ENCODE assay signal across 6 cellular contexts in genomic region chr1:42815938-42816599, GRCh38. TPM values are rescaled to one million over a fixed set of nuclear protein-coding genes. Genes with fewer than 3 reads are reported as not detected.
DNase-seq lines count a peak whose midpoint lies in the region; ATAC-seq, FAIRE-seq and TF ChIP-seq lines count a peak whose summit lies in the region.

No MANE protein-coding gene starts in this region.

- peak; percentile 48 for FAIRE-seq in K562 (lab: Jason Lieb, UNC)

- no peaks in the 10 kb centered on the region for H3K27me3 Mint-ChIP-seq in natural killer cell treated with Interleukin-12 subunit alpha and Interleukin-12 subunit beta and Interleukin-15 and Interleukin-18, amount 100 ng/mL, for 72 hours

- peak overlapping the region; percentile 89 for H3K4me2 ChIP-seq in K562 (ENCODE audit: insufficient read depth, low read length)

- intact Hi-C loops in K562 (cut with micrococcal nuclease), result loop anchor here (1.0 kb wide), 1 partner anchor 108 kb away; no protein-coding TSS in a partner anchor

- BruUV-seq in K562 (replicated peaks; lab: Mats Ljungman, UMichigan), result TSS peak; percentile 66

- peaks cover 37% of the 10 kb centered on the region for H3K79me2 ChIP-seq in K562 (ENCODE audit: control insufficient read depth, insufficient read depth, low read length)

- H3K9me1 ChIP-seq in K562 (ENCODE audit: control insufficient read depth, insufficient read depth, low read length), result no peaks in the 10 kb centered on the region

- TF ChIP-seq RAD21 in K562 (CRISPR knock-in tag; conservative IDR thresholded peaks at IDR 0.05 in 1 of 2, IDR thresholded peaks at IDR 0.05 in 1 of 2), result no peak

- no peaks in the 10 kb centered on the region for H3K27me3 ChIP-seq in BJ (ENCODE audit: control insufficient read depth, insufficient read depth, low read length)
- H3K27me3 ChIP-seq in HL-60 (ENCODE audit: insufficient read depth, poor library complexity, severe bottlenecking), result no peaks in the 10 kb centered on the region
- H3K27me3 ChIP-seq in K562 (ENCODE audit: control insufficient read depth in 2 of 2, insufficient read depth in 2 of 2, low read length in 2 of 2), result no peaks in the 10 kb centered on the region

- peaks cover 16 to 33% of the 10 kb centered on the region in 2 experiments for H3K4me1 ChIP-seq in K562 (replicated peaks in 1 of 2; ENCODE audit: control insufficient read depth in 2 of 2, insufficient read depth in 2 of 2, low read length in 2 of 2)

- no peaks in the 10 kb centered on the region for H3K36me3 Mint-ChIP-seq in natural killer cell treated with Interleukin-12 subunit alpha and Interleukin-12 subunit beta and Interleukin-15 and Interleukin-18, amount 100 ng/mL, for 72 hours

- no peak for TF ChIP-seq CTCF in BJ (IDR thresholded peaks at IDR 0.05; ENCODE audit: insufficient read depth, low read depth, low read length)
- no peak for TF ChIP-seq CTCF in HL-60 (IDR thresholded peaks at IDR 0.05; ENCODE audit: insufficient read depth, low read length)
- no peak for TF ChIP-seq CTCF in K562 (IDR thresholded peaks at IDR 0.05 in 2 of 3, conservative IDR thresholded peaks at IDR 0.05 in 1 of 3; ENCODE audit: insufficient read depth in 2 of 3, low read depth in 1 of 3, low read length in 3 of 3)

- H4K20me1 ChIP-seq in K562 (replicated peaks; ENCODE audit: control insufficient read depth, insufficient read depth, low read length), result no peaks in the 10 kb centered on the region

- peak overlapping the region; percentile 77 for H3K4me3 Mint-ChIP-seq in natural killer cell treated with Interleukin-12 subunit alpha and Interleukin-12 subunit beta and Interleukin-15 and Interleukin-18, amount 100 ng/mL, for 72 hours

- no peaks in the 10 kb centered on the region for H3K9me3 ChIP-seq in K562 (replicated peaks; ENCODE audit: control insufficient read depth, insufficient read depth, low read depth, low read length)

- peak overlapping the region; percentile 60 to 92; a peak in 3 of 4 replicates for H3K9ac ChIP-seq in K562 (ENCODE audit: insufficient read depth in 1 of 2, low read depth in 2 of 2, low read length in 2 of 2)

- DNase-seq in BJ (ENCODE audit: low read depth) (no peak), HL-60 (ENCODE audit: low read depth in 1 of 2, low spot score in 1 of 2) (peak in 1 of 2 experiments; percentile 15), K562 (ENCODE audit: extremely low read depth in 1 of 4, low spot score in 3 of 4) (peak in 1 of 4 experiments; percentile 54), dedifferentiated amniotic fluid mesenchymal stem cell (ENCODE audit: extremely low spot score) (no peak)
- DNase-seq in natural killer cell treated with Interleukin-12 subunit alpha and Interleukin-12 subunit beta and Interleukin-15 and Interleukin-18, amount 100 ng/mL, for 72 hours (ENCODE audit: low spot score), result no peak

- TF ChIP-seq EP300 in K562 (IDR thresholded peaks at IDR 0.05; ENCODE audit: low read length), result no peak

- ATAC-seq in K562, result peak; percentile 26
- no peak for ATAC-seq in natural killer cell treated with Interleukin-12 subunit alpha and Interleukin-12 subunit beta and Interleukin-15 and Interleukin-18, amount 100 ng/mL, for 72 hours
- ATAC-seq in GM18858 (IDR thresholded peaks at IDR 0.05; ENCODE audit: unreplicated experiment), result no peak

- POLR2A ChIA-PET in BJ (lab: Charles Lee), result interaction anchor here (0.8 kb wide), 1 partner anchor 30 kb away, joined by 3 read pairs; the partner anchor contains the start of gene ZNF691
- POLR2A ChIA-PET in K562 (lab: Yijun Ruan, JAX), result interaction anchor here (0.8 to 3.4 kb wide), 6 partner anchors 9 to 120 kb away, joined by 3 to 22 read pairs (median 4); no protein-coding TSS in a partner anchor

- CTCF ChIA-PET in BJ (lab: Yijun Ruan, JAX) (interaction anchor here (1.6 to 2.2 kb wide), 3 partner anchors 9 to 257 kb away, joined by 4 to 6 read pairs (median 6); no protein-coding TSS in a partner anchor), K562 (lab: Yijun Ruan, JAX; ENCODE audit: low intra/inter-chr PET ratio) (no interaction called here)

- H3K27ac Mint-ChIP-seq in natural killer cell treated with Interleukin-12 subunit alpha and Interleukin-12 subunit beta and Interleukin-15 and Interleukin-18, amount 100 ng/mL, for 72 hours, result peak overlapping the region; percentile 62 to 82

- TF ChIP-seq POLR2A in K562 (conservative IDR thresholded peaks at IDR 0.05), result no peak

- peak overlapping the region; percentile 86 for H2AFZ ChIP-seq in K562 (ENCODE audit: low read depth, low read length)

- H3K4me3 ChIP-seq in BJ (ENCODE audit: low read depth, low read length), result peak overlapping the region; percentile 73
- peak overlapping the region; percentile 59 for H3K4me3 ChIP-seq in HL-60 (replicated peaks; ENCODE audit: insufficient read depth, low read length)
- H3K4me3 ChIP-seq in K562, result peak overlapping the region; percentile 79

- H3K27ac ChIP-seq in HL-60 (replicated peaks), result peak overlapping the region; percentile 98
- peak overlapping the region; percentile 65 for H3K27ac ChIP-seq in K562 (ENCODE audit: extremely low read depth, low read depth, low read length)

- no peaks in the 10 kb centered on the region for H3K36me3 ChIP-seq in BJ (ENCODE audit: control insufficient read depth, insufficient read depth, low read length)
- H3K36me3 ChIP-seq in K562 (ENCODE audit: control insufficient read depth, insufficient read depth, low read length), result peaks cover 13% of the 10 kb centered on the region; the same call in 2 of the 3 replicates

- H3K4me1 Mint-ChIP-seq in natural killer cell treated with Interleukin-12 subunit alpha and Interleukin-12 subunit beta and Interleukin-15 and Interleukin-18, amount 100 ng/mL, for 72 hours (ENCODE audit: low read depth in 2 of 2), result peaks cover 18 to 26% of the 10 kb centered on the region in 2 donors

- 31% methylated on average over 7 of the region's 7 CpGs for WGBS in K562 (ENCODE audit: insufficient coverage, low coverage, missing lambda C conversion rate)

- in situ Hi-C loops in K562 (cut with MboI), result no loop called here

- H3K9me3 Mint-ChIP-seq in natural killer cell treated with Interleukin-12 subunit alpha and Interleukin-12 subunit beta and Interleukin-15 and Interleukin-18, amount 100 ng/mL, for 72 hours, result no peaks in the 10 kb centered on the region

RNA-seq across cellular contexts. Expression of gene ERMAP, which starts 0.9 kb away (rescaled TPM):
- polyA plus RNA-seq in BJ (2011; rRNA removed) (24.4 and 26.5 TPM in 2 replicates), K562 (2011; rRNA removed) (15.3 and 24.9 TPM in 2 replicates), K562 (2014; fragmentation: Illumina TruSeq; extraction: Trizol) (25.3 and 31.4 TPM in 2 replicates), K562 (2014; fragmentation: Nextera tagmentation; extraction: Ambion mirVana) (10 to 100 TPM in 1 of 2 experiments, 1 to 10 TPM in 1; 8.0 to 12.9 TPM), K562 (2014; rRNA removed) (16.6 and 20.3 TPM in 2 replicates)
- 10.9 and 14.7 TPM in 2 replicates for polyA minus RNA-seq in BJ (2011; rRNA and poly(A)+ RNA removed)
- total RNA-seq in K562 (2011; cell fraction: chromatin; rRNA removed; ENCODE audit: low replicate concordance), result 68.5 and 80.5 TPM in 2 replicates
- total RNA-seq in K562 (2011; cell fraction: nucleolus; rRNA removed), result 66.4 and 81.6 TPM in 2 replicates
- total RNA-seq in K562 (2011; cell fraction: nucleoplasm; rRNA removed), result 80.8 and 97.2 TPM in 2 replicates
- total RNA-seq in K562 (2014; rRNA removed) (15.7 and 18.2 TPM in 2 replicates), K562 (2014; rRNA removed; fragmentation: Illumina TruSeq; extraction: Trizol) (23.7 and 25.0 TPM in 2 replicates), K562 (2015; rRNA removed; fragmentation: Illumina TruSeq; extraction: Trizol) (22.2 and 23.7 TPM in 2 replicates), K562 (2021) (20.5 and 22.5 TPM in 2 replicates)
- polyA plus RNA-seq in K562 (2011; cell fraction: cytosol; rRNA removed), result 13.2 and 16.1 TPM in 2 replicates
- polyA plus RNA-seq in K562 (2011; cell fraction: nucleus; rRNA removed), result 28.4 and 45.9 TPM in 2 replicates
- 15.9 and 21.3 TPM in 2 replicates for polyA plus RNA-seq in K562 (2012)
- polyA minus RNA-seq in K562 (2011; rRNA and poly(A)+ RNA removed), result 21.4 and 35.1 TPM in 2 replicates
- 14.4 and 16.4 TPM in 2 replicates for polyA minus RNA-seq in K562 (2011; cell fraction: cytosol; rRNA and poly(A)+ RNA removed)
- polyA minus RNA-seq in K562 (2011; cell fraction: nucleus; rRNA and poly(A)+ RNA removed), result 24.0 and 28.0 TPM in 2 replicates
- total RNA-seq in natural killer cell treated with Interleukin-12 subunit alpha and Interleukin-12 subunit beta and Interleukin-15 and Interleukin-18, amount 100 ng/mL, for 72 hours, result 1 to 10 TPM; 2.5 to 4.0 TPM

RNA-seq across cellular contexts. Expression of gene SVBP, which starts 1.1 kb away (rescaled TPM):
- polyA plus RNA-seq in BJ (2011; rRNA removed) (10.5 and 20.2 TPM in 2 replicates), K562 (2011; rRNA removed) (42.8 and 49.4 TPM in 2 replicates), K562 (2014; fragmentation: Illumina TruSeq; extraction: Trizol) (49.7 and 53.2 TPM in 2 replicates), K562 (2014; fragmentation: Nextera tagmentation; extraction: Ambion mirVana) (10 to 100 TPM; 37.9 TPM), K562 (2014; rRNA removed) (32.6 and 40.0 TPM in 2 replicates)
- polyA minus RNA-seq in BJ (2011; rRNA and poly(A)+ RNA removed), result 0.62 and 2.2 TPM in 2 replicates
- total RNA-seq in K562 (2011; cell fraction: chromatin; rRNA removed; ENCODE audit: low replicate concordance), result 6.8 and 15.4 TPM in 2 replicates
- 7.5 and 9.5 TPM in 2 replicates for total RNA-seq in K562 (2011; cell fraction: nucleolus; rRNA removed)
- total RNA-seq in K562 (2011; cell fraction: nucleoplasm; rRNA removed), result 9.6 and 14.4 TPM in 2 replicates
- total RNA-seq in K562 (2014; rRNA removed) (32.6 and 44.7 TPM in 2 replicates), K562 (2014; rRNA removed; fragmentation: Illumina TruSeq; extraction: Trizol) (46.5 and 48.3 TPM in 2 replicates), K562 (2015; rRNA removed; fragmentation: Illumina TruSeq; extraction: Trizol) (41.1 and 44.5 TPM in 2 replicates), K562 (2021) (31.7 and 36.0 TPM in 2 replicates)
- 12.9 and 26.0 TPM in 2 replicates for polyA plus RNA-seq in K562 (2011; cell fraction: cytosol; rRNA removed)
- polyA plus RNA-seq in K562 (2011; cell fraction: nucleus; rRNA removed), result 7.9 and 14.9 TPM in 2 replicates
- polyA plus RNA-seq in K562 (2012), result 43.0 and 46.8 TPM in 2 replicates
- polyA minus RNA-seq in K562 (2011; rRNA and poly(A)+ RNA removed), result 19.4 and 19.7 TPM in 2 replicates
- 3.7 and 6.6 TPM in 2 replicates for polyA minus RNA-seq in K562 (2011; cell fraction: cytosol; rRNA and poly(A)+ RNA removed)
- polyA minus RNA-seq in K562 (2011; cell fraction: nucleus; rRNA and poly(A)+ RNA removed), result 2.6 and 5.1 TPM in 2 replicates
- total RNA-seq in natural killer cell treated with Interleukin-12 subunit alpha and Interleukin-12 subunit beta and Interleukin-15 and Interleukin-18, amount 100 ng/mL, for 72 hours, result 10 to 100 TPM in 1 of 2 donors, 1 to 10 TPM in 1; 8.4 to 10.7 TPM

RNA-seq across cellular contexts. Expression of gene ZNF691, which starts 30.3 kb away (rescaled TPM):
- 4.8 and 5.6 TPM in 2 replicates for polyA plus RNA-seq in BJ (2011; rRNA removed)
- polyA minus RNA-seq in BJ (2011; rRNA and poly(A)+ RNA removed), result 2.5 and 4.0 TPM in 2 replicates
- 18.1 and 22.3 TPM in 2 replicates for total RNA-seq in K562 (2011; cell fraction: chromatin; rRNA removed; ENCODE audit: low replicate concordance)
- total RNA-seq in K562 (2011; cell fraction: nucleolus; rRNA removed), result 12.2 and 16.0 TPM in 2 replicates
- 13.1 and 18.3 TPM in 2 replicates for total RNA-seq in K562 (2011; cell fraction: nucleoplasm; rRNA removed)
- total RNA-seq in K562 (2014; rRNA removed), result 14.8 and 17.4 TPM in 2 replicates
- total RNA-seq in K562 (2014; rRNA removed; fragmentation: Illumina TruSeq; extraction: Trizol), result 10.8 and 11.8 TPM in 2 replicates
- 9.2 and 10.7 TPM in 2 replicates for total RNA-seq in K562 (2015; rRNA removed; fragmentation: Illumina TruSeq; extraction: Trizol)
- 11.7 and 15.2 TPM in 2 replicates for total RNA-seq in K562 (2021)
- 11.6 and 11.9 TPM in 2 replicates for polyA plus RNA-seq in K562 (2011; rRNA removed)
- 11.9 and 13.0 TPM in 2 replicates for polyA plus RNA-seq in K562 (2011; cell fraction: cytosol; rRNA removed)
- polyA plus RNA-seq in K562 (2011; cell fraction: nucleus; rRNA removed), result 30.8 and 50.7 TPM in 2 replicates
- 12.4 and 15.2 TPM in 2 replicates for polyA plus RNA-seq in K562 (2012)
- 19.0 and 21.6 TPM in 2 replicates for polyA plus RNA-seq in K562 (2014; fragmentation: Illumina TruSeq; extraction: Trizol)
- polyA plus RNA-seq in K562 (2014; fragmentation: Nextera tagmentation; extraction: Ambion mirVana), result 10 to 100 TPM; 20.0 to 30.4 TPM
- polyA plus RNA-seq in K562 (2014; rRNA removed), result 10.7 and 14.0 TPM in 2 replicates
- 6.7 and 7.1 TPM in 2 replicates for polyA minus RNA-seq in K562 (2011; rRNA and poly(A)+ RNA removed)
- polyA minus RNA-seq in K562 (2011; cell fraction: cytosol; rRNA and poly(A)+ RNA removed), result 2.5 and 3.7 TPM in 2 replicates
- polyA minus RNA-seq in K562 (2011; cell fraction: nucleus; rRNA and poly(A)+ RNA removed), result 11.0 and 16.6 TPM in 2 replicates
- 10 to 100 TPM; 10.1 to 14.0 TPM for total RNA-seq in natural killer cell treated with Interleukin-12 subunit alpha and Interleukin-12 subunit beta and Interleukin-15 and Interleukin-18, amount 100 ng/mL, for 72 hours

RNA-seq across cellular contexts. Expression of gene TMEM269, which starts 31.3 kb away (rescaled TPM):
- polyA plus RNA-seq in BJ (2011; rRNA removed) (not detected in 2 replicates), K562 (2011; rRNA removed) (0.49 and 0.58 TPM in 2 replicates), K562 (2014; fragmentation: Illumina TruSeq; extraction: Trizol) (0.21 and 0.27 TPM in 2 replicates), K562 (2014; fragmentation: Nextera tagmentation; extraction: Ambion mirVana) (under 1 TPM; 0.18 to 0.21 TPM), K562 (2014; rRNA removed) (0.09 TPM in 2 replicates)
- 0.15 TPM in 1 of 2 replicates, not detected in the other for polyA minus RNA-seq in BJ (2011; rRNA and poly(A)+ RNA removed)
- 0.53 and 2.8 TPM in 2 replicates for total RNA-seq in K562 (2011; cell fraction: chromatin; rRNA removed; ENCODE audit: low replicate concordance)
- 1.0 and 1.2 TPM in 2 replicates for total RNA-seq in K562 (2011; cell fraction: nucleolus; rRNA removed)
- 1.4 and 1.8 TPM in 2 replicates for total RNA-seq in K562 (2011; cell fraction: nucleoplasm; rRNA removed)
- total RNA-seq in K562 (2014; rRNA removed) (0.08 and 0.09 TPM in 2 replicates), K562 (2014; rRNA removed; fragmentation: Illumina TruSeq; extraction: Trizol) (0.18 and 0.22 TPM in 2 replicates), K562 (2015; rRNA removed; fragmentation: Illumina TruSeq; extraction: Trizol) (0.04 and 0.22 TPM in 2 replicates), K562 (2021) (0.27 and 0.34 TPM in 2 replicates)
- polyA plus RNA-seq in K562 (2011; cell fraction: cytosol; rRNA removed), result 0.07 and 0.19 TPM in 2 replicates
- polyA plus RNA-seq in K562 (2011; cell fraction: nucleus; rRNA removed), result 0.61 and 1.6 TPM in 2 replicates
- polyA plus RNA-seq in K562 (2012), result 0.14 and 0.35 TPM in 2 replicates
- 0.25 and 0.75 TPM in 2 replicates for polyA minus RNA-seq in K562 (2011; rRNA and poly(A)+ RNA removed)
- polyA minus RNA-seq in K562 (2011; cell fraction: cytosol; rRNA and poly(A)+ RNA removed), result not detected in 2 replicates
- 0.54 and 0.78 TPM in 2 replicates for polyA minus RNA-seq in K562 (2011; cell fraction: nucleus; rRNA and poly(A)+ RNA removed)
- total RNA-seq in natural killer cell treated with Interleukin-12 subunit alpha and Interleukin-12 subunit beta and Interleukin-15 and Interleukin-18, amount 100 ng/mL, for 72 hours, result 1 to 10 TPM in 1 of 2 donors, under 1 TPM in 1; 0.55 to 1.9 TPM

RNA-seq across cellular contexts. Expression of gene C1orf50, which starts 49.0 kb away (rescaled TPM):
- polyA plus RNA-seq in BJ (2011; rRNA removed), result 2.0 and 4.2 TPM in 2 replicates
- polyA minus RNA-seq in BJ (2011; rRNA and poly(A)+ RNA removed), result 0.66 and 1.0 TPM in 2 replicates
- total RNA-seq in K562 (2011; cell fraction: chromatin; rRNA removed; ENCODE audit: low replicate concordance), result 18.1 and 39.6 TPM in 2 replicates
- total RNA-seq in K562 (2011; cell fraction: nucleolus; rRNA removed), result 13.2 and 14.9 TPM in 2 replicates
- 26.0 and 38.0 TPM in 2 replicates for total RNA-seq in K562 (2011; cell fraction: nucleoplasm; rRNA removed)
- total RNA-seq in K562 (2014; rRNA removed), result 3.5 and 5.7 TPM in 2 replicates
- 5.2 and 8.1 TPM in 2 replicates for total RNA-seq in K562 (2014; rRNA removed; fragmentation: Illumina TruSeq; extraction: Trizol)
- 5.3 and 5.9 TPM in 2 replicates for total RNA-seq in K562 (2015; rRNA removed; fragmentation: Illumina TruSeq; extraction: Trizol)
- 5.7 and 8.5 TPM in 2 replicates for total RNA-seq in K562 (2021)
- polyA plus RNA-seq in K562 (2011; rRNA removed), result 12.5 and 13.9 TPM in 2 replicates
- polyA plus RNA-seq in K562 (2011; cell fraction: cytosol; rRNA removed), result 4.9 and 5.3 TPM in 2 replicates
- 3.7 and 8.0 TPM in 2 replicates for polyA plus RNA-seq in K562 (2011; cell fraction: nucleus; rRNA removed)
- 3.3 and 7.4 TPM in 2 replicates for polyA plus RNA-seq in K562 (2012)
- 5.4 and 7.1 TPM in 2 replicates for polyA plus RNA-seq in K562 (2014; fragmentation: Illumina TruSeq; extraction: Trizol)
- 1 to 10 TPM in 1 of 2 experiments, under 1 TPM in 1; 0.55 to 1.8 TPM for polyA plus RNA-seq in K562 (2014; fragmentation: Nextera tagmentation; extraction: Ambion mirVana)
- 3.4 and 3.5 TPM in 2 replicates for polyA plus RNA-seq in K562 (2014; rRNA removed)
- 9.5 and 11.0 TPM in 2 replicates for polyA minus RNA-seq in K562 (2011; rRNA and poly(A)+ RNA removed)
- 1.8 and 2.4 TPM in 2 replicates for polyA minus RNA-seq in K562 (2011; cell fraction: cytosol; rRNA and poly(A)+ RNA removed)
- polyA minus RNA-seq in K562 (2011; cell fraction: nucleus; rRNA and poly(A)+ RNA removed), result 5.1 and 8.7 TPM in 2 replicates
- total RNA-seq in natural killer cell treated with Interleukin-12 subunit alpha and Interleukin-12 subunit beta and Interleukin-15 and Interleukin-18, amount 100 ng/mL, for 72 hours, result 1 to 10 TPM; 8.7 to 9.5 TPM
